Comparison of ENCODE assay signal across 29 cellular contexts in the genomic region with DNA sequence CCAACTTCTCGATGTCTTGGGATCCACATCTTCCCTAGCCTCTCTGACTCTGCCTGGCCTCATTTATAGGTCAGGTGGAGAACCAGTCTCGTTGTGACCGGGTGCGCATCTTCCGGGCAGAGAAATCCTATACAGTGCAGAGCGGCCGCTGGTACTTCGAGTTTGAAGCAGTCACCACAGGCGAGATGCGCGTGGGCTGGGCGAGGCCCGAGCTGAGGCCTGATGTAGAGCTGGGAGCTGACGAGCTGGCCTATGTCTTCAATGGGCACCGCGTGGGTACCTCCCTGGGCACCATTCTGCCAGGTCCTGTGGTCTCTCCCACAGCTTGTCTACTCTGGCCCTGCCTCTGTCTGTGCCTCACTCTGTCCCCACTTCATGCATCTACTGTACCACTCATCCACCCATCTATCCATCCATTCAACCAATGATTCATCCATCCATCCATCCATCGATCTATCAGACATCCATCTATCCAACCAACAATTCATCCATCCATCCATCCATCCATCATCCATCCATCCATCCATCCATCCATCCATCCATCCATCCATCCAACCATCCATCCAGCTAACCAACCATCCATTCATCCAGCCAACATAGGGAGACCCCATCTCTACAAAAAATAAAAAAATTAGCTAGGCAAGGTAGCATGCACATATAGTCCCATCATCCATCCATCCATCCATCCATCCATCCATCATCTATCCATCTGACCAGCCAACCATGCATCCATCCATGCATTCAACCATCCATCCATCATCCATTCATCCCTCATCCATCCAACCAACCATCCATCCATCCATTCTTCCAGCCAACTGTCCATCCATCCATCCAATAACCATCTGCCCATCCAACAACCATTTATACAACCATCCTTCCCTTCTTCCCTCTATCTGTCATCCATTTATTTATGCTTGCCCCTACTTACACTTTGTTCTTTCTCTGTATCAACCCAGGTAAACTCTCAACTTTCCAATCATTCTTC. TPM values are rescaled to one million over a fixed set of nuclear protein-coding genes. Genes with fewer than 3 reads are reported as not detected.
A peak's percentile ranks its signal among the peaks of the same experiment; 100 is the strongest.
DNase-seq lines count a peak whose midpoint lies in the region; ATAC-seq, FAIRE-seq and TF ChIP-seq lines count a peak whose summit lies in the region.
"Had no signal": no experiment of that assay in that cellular context is flagged by ENCODE, and none has a peak within 500 bp of the region (broad histone marks: within the 10 kb centered on the region; RNA-seq: fewer than 3 reads in every experiment).

No MANE protein-coding gene starts in this region.

- in situ Hi-C loops in IMR-90 (cut with MboI; ENCODE audit: low sequenced_read_pairs): loop anchor here (25.0 kb wide), 1 partner anchor 744 kb away; the partner anchor contains the start of gene SYCN

- H3K27ac ChIP-seq in A549 (no peak overlapping the region), HEK293 (ENCODE audit: extremely low read depth, low read depth, low read length) (no peak overlapping the region), IMR-90 (ENCODE audit: insufficient read depth, low read length) (no peak overlapping the region), trophoblast cell (ENCODE audit: low read depth, low read length) (no peak overlapping the region)
- H3K27ac ChIP-seq: BLaER1 treated with 17β-estradiol and CSF1 and Interleukin-3, amounts not matched to agents 10 nM and 100 nM; C4-2B had no signal

- no peaks in the 10 kb centered on the region for H4K20me1 ChIP-seq in IMR-90 (ENCODE audit: insufficient read depth, low read length)
- H4K20me1 ChIP-seq: BLaER1 treated with 17β-estradiol and CSF1 and Interleukin-3, amounts not matched to agents 10 nM and 100 nM had no signal

- H3K9me1 ChIP-seq in IMR-90 (ENCODE audit: insufficient read depth, low read length): no peaks in the 10 kb centered on the region

- dilution Hi-C loops in IMR-90 (cut with HindIII; ENCODE audit: low sequenced_read_pairs, unreplicated experiment): no loop called here

- H3K79me1 ChIP-seq in IMR-90 (ENCODE audit: low read depth in 1 of 2, low read length in 2 of 2) (no peaks in the 10 kb centered on the region), trophoblast cell (ENCODE audit: low read length) (no peaks in the 10 kb centered on the region)

- peak overlapping the region; percentile 8 for H2BK5ac ChIP-seq in IMR-90 (ENCODE audit: low read depth, low read length, poor library complexity, severe bottlenecking)
- H2BK5ac ChIP-seq in trophoblast cell (ENCODE audit: low read depth, low read length, poor library complexity): no peak overlapping the region

- 44% methylated on average over 17 of the region's 17 CpGs for WGBS in A549 (ENCODE audit: missing lambda C conversion rate)
- 66% methylated on average over 16 of the region's 17 CpGs; no CpG with 5 or more reads in 1 of the 2 experiments for WGBS in IMR-90 (ENCODE audit: extremely low coverage in 2 of 2, insufficient read length in 1 of 2), 2 experiments
- WGBS in trophoblast cell (ENCODE audit: extremely low coverage, insufficient coverage, insufficient read length): 100% methylated on average over 1 of the region's 17 CpGs

- H3K4ac ChIP-seq in IMR-90 (ENCODE audit: low read depth, low read length) (no peak overlapping the region), trophoblast cell (ENCODE audit: low read depth, low read length) (no peak overlapping the region)

- H2BK15ac ChIP-seq in IMR-90 (ENCODE audit: low read depth, low read length): no peak overlapping the region

- no peaks in the 10 kb centered on the region for H3K9me3 ChIP-seq in A549
- H3K9me3 ChIP-seq in HEK293 (ENCODE audit: control insufficient read depth, insufficient read depth, low read depth, low read length): no peaks in the 10 kb centered on the region
- no peaks in the 10 kb centered on the region for H3K9me3 ChIP-seq in IMR-90 (ENCODE audit: control insufficient read depth, insufficient read depth, low read length)
- peaks cover 9% of the 10 kb centered on the region for H3K9me3 ChIP-seq in trophoblast cell (ENCODE audit: insufficient read depth, low read depth, low read length)

- H3K36me3 ChIP-seq in HEK293 (ENCODE audit: control insufficient read depth in 2 of 2, insufficient read depth in 1 of 2, low read length in 2 of 2) (no peaks in the 10 kb centered on the region; a peak in 1 of 3 replicates), IMR-90 (ENCODE audit: control insufficient read depth, insufficient read depth, low read length) (no peaks in the 10 kb centered on the region), trophoblast cell (ENCODE audit: control insufficient read depth in 1 of 2, insufficient read depth in 2 of 2, low read length in 2 of 2) (no peaks in the 10 kb centered on the region)

- DNase-seq in A549 (ENCODE audit: low read depth in 1 of 2, low spot score in 1 of 2) (no peak), IMR-90 (no peak), trophoblast cell (no peak), cerebellar cortex (ENCODE audit: low spot score) (no peak)
- no peak for DNase-seq in central memory CD4-positive, alpha-beta T cell
- DNase-seq: 8988T; AML-193; CD4-positive, alpha-beta T cell; CD8-positive, alpha-beta memory T cell; COR-L47; DMS 273 treated with DMSO at 0.1 percent for 48 hours; DMS153; DMS53; DMS79; DND-41; EL; GDM1 had no signal

- no peak overlapping the region for H3K9ac ChIP-seq in IMR-90 (ENCODE audit: low read depth, low read length)
- H3K9ac ChIP-seq in trophoblast cell (ENCODE audit: low read length): no peak overlapping the region
- H3K9ac ChIP-seq: BLaER1 treated with 17β-estradiol and CSF1 and Interleukin-3, amounts not matched to agents 10 nM and 100 nM had no signal

- no peaks in the 10 kb centered on the region for H3K4me1 ChIP-seq in A549
- no peaks in the 10 kb centered on the region for H3K4me1 ChIP-seq in HEK293 (ENCODE audit: control insufficient read depth, insufficient read depth, low read length)
- no peaks in the 10 kb centered on the region for H3K4me1 ChIP-seq in IMR-90 (ENCODE audit: control insufficient read depth, insufficient read depth, low read length)
- no peaks in the 10 kb centered on the region for H3K4me1 ChIP-seq in trophoblast cell (ENCODE audit: control insufficient read depth in 1 of 2, insufficient read depth in 2 of 2, low read length in 2 of 2)

- intact Hi-C loops in IMR-90 (cut with micrococcal nuclease): no loop called here

- H4K91ac ChIP-seq in IMR-90 (ENCODE audit: insufficient read depth, low read depth, low read length): no peak overlapping the region
- H4K91ac ChIP-seq in trophoblast cell (ENCODE audit: low read depth, low read length): no peak overlapping the region

- CTCF ChIA-PET in A549 (lab: Yijun Ruan, JAX): interaction anchor here (0.9 to 2.1 kb wide), 2 partner anchors 8 to 10 kb away, joined by 3 to 10 read pairs; no protein-coding TSS in a partner anchor
- CTCF ChIA-PET in HEK293 (lab: Yijun Ruan, JAX): interaction anchor here (0.6 to 1.4 kb wide), 4 partner anchors 10 to 419 kb away, joined by 3 to 5 read pairs (median 4); partner anchors contain the start of gene FAM98C
- CTCF ChIA-PET in IMR-90 (lab: Yijun Ruan, JAX): interaction anchor here (1.0 kb wide), 2 partner anchors 10 to 65 kb away, joined by 3 read pairs; partner anchors contain the start of gene FAM98C

- ATAC-seq in A549 (no peak), IMR-90 (ENCODE audit: low read depth) (no peak), GM21786 (IDR thresholded peaks at IDR 0.05; ENCODE audit: unreplicated experiment) (no peak), HG03571 (IDR thresholded peaks at IDR 0.05; ENCODE audit: unreplicated experiment) (no peak)
- ATAC-seq: GM12878 had no signal

- H2AK9ac ChIP-seq in IMR-90 (replicated peaks; ENCODE audit: low read depth, low read length, poor library complexity): no peak overlapping the region

- H2AK5ac ChIP-seq in IMR-90 (ENCODE audit: low read depth, low read length) (no peak overlapping the region), trophoblast cell (ENCODE audit: low read length) (no peak overlapping the region)

- POLR2A ChIA-PET in A549 (lab: Yijun Ruan, JAX): no interaction called here
- POLR2A ChIA-PET in HEK293 (lab: Yijun Ruan, JAX): no interaction called here
- POLR2A ChIA-PET in IMR-90 (lab: Charles Lee; ENCODE audit: unreplicated experiment): no interaction called here

- FAIRE-seq in A549 (lab: Jason Lieb, UNC): peak; percentile 39
- FAIRE-seq: A204.1, GM12878, GM12892, GM18507 had no signal

- no peak overlapping the region for H3K4me3 ChIP-seq in A549
- no peak overlapping the region for H3K4me3 ChIP-seq in HEK293 (ENCODE audit: low read depth, low read length)
- H3K4me3 ChIP-seq in IMR-90 (ENCODE audit: insufficient read depth, low read depth, low read length): no peak overlapping the region
- H3K4me3 ChIP-seq in trophoblast cell (ENCODE audit: low read depth, low read length): peak overlapping the region; percentile 4
- H3K4me3 ChIP-seq: BLaER1 treated with 17β-estradiol and CSF1 and Interleukin-3, amounts not matched to agents 10 nM and 100 nM; GM12878 had no signal

- H2AFZ ChIP-seq in IMR-90 (replicated peaks; ENCODE audit: low read length, poor library complexity) (no peak overlapping the region), trophoblast cell (ENCODE audit: insufficient read depth, low read length, poor library complexity) (no peak overlapping the region)

- no peaks in the 10 kb centered on the region for H3K79me2 ChIP-seq in trophoblast cell (ENCODE audit: control insufficient read depth, insufficient read depth, low read length, poor library complexity)

- H3K56ac ChIP-seq in IMR-90 (ENCODE audit: extremely low read depth, insufficient read depth, low read length): no peak overlapping the region

- H2BK20ac ChIP-seq in IMR-90 (ENCODE audit: low read depth, low read length): no peak overlapping the region

- no peak overlapping the region for H3K14ac ChIP-seq in IMR-90 (replicated peaks; ENCODE audit: low read depth, low read length)
- no peak overlapping the region for H3K14ac ChIP-seq in trophoblast cell (ENCODE audit: low read length)

- no peak overlapping the region for H4K12ac ChIP-seq in trophoblast cell (ENCODE audit: low read depth, low read length)

- no peak overlapping the region for H3K4me2 ChIP-seq in A549
- H3K4me2 ChIP-seq in IMR-90 (ENCODE audit: low read depth, low read length): no peak overlapping the region
- H3K4me2 ChIP-seq in trophoblast cell (ENCODE audit: low read length): no peak overlapping the region
- H3K4me2 ChIP-seq: BLaER1 treated with 17β-estradiol and CSF1 and Interleukin-3, amounts not matched to agents 10 nM and 100 nM had no signal

- H3K18ac ChIP-seq in IMR-90 (ENCODE audit: low read depth, low read length): no peak overlapping the region
- no peak overlapping the region for H3K18ac ChIP-seq in trophoblast cell (ENCODE audit: low read length)

- TF ChIP-seq POLR2A in A549 (IDR thresholded peaks at IDR 0.05; ENCODE audit: low read length) (no peak), IMR-90 (IDR thresholded peaks at IDR 0.05; ENCODE audit: low read depth, low read length) (no peak)

- no peak for TF ChIP-seq EP300 in A549 (IDR thresholded peaks at IDR 0.05)

- no peak for TF ChIP-seq CTCF in A549 (IDR thresholded peaks at IDR 0.05)
- no peak for TF ChIP-seq CTCF in HEK293 (tag by site-specific recombination; IDR thresholded peaks at IDR 0.05)
- no peak for TF ChIP-seq CTCF in IMR-90 (conservative IDR thresholded peaks at IDR 0.05; ENCODE audit: low read depth, low read length)

- no peak overlapping the region for H4K8ac ChIP-seq in IMR-90 (ENCODE audit: low read depth in 2 of 2, low read length in 2 of 2)
- no peak overlapping the region for H4K8ac ChIP-seq in trophoblast cell (ENCODE audit: low read depth, low read length)

- H2BK12ac ChIP-seq in trophoblast cell (ENCODE audit: low read length): no peak overlapping the region

- TF ChIP-seq RAD21 in A549 (conservative IDR thresholded peaks at IDR 0.05 in 1 of 2, IDR thresholded peaks at IDR 0.05 in 1 of 2): no peak
- no peak for TF ChIP-seq RAD21 in IMR-90 (IDR thresholded peaks at IDR 0.05; ENCODE audit: low read length)

- no TSS peak for BruUV-seq in IMR-90 (replicated peaks; lab: Mats Ljungman, UMichigan)

- no peak overlapping the region for H4K5ac ChIP-seq in IMR-90 (ENCODE audit: low read depth, low read length)

- H2BK120ac ChIP-seq in IMR-90 (ENCODE audit: low read depth, low read length) (no peak overlapping the region), trophoblast cell (ENCODE audit: insufficient read depth, low read length, poor library complexity) (no peak overlapping the region)

- peaks cover 5% of the 10 kb centered on the region; the same call in 1 of the 2 replicates for H3K27me3 ChIP-seq in IMR-90 (ENCODE audit: control insufficient read depth, insufficient read depth, low read length)
- no peaks in the 10 kb centered on the region for H3K27me3 ChIP-seq in trophoblast cell (ENCODE audit: insufficient read depth, low read length)
- H3K27me3 ChIP-seq: BLaER1 treated with 17β-estradiol and CSF1 and Interleukin-3, amounts not matched to agents 10 nM and 100 nM had no signal

- H3K23ac ChIP-seq in IMR-90 (ENCODE audit: low read depth, low read length) (no peak overlapping the region), trophoblast cell (ENCODE audit: low read length) (no peak overlapping the region)

RNA-seq across cellular contexts. Expression of gene RYR1, which starts 34.3 kb away (rescaled TPM):
- polyA plus RNA-seq in A549 (2011; rRNA removed) (0.87 and 1.4 TPM in 2 replicates), A549 (2017; fragmentation: RNase III; extraction: RNeasy Plus Mini Kit Qiagen cat#74134 plus additional on column Dnase treatment) (3.1 to 4.5 TPM (median 3.7 TPM) in 3 replicates), IMR-90 (2012; rRNA removed) (0.03 TPM in 1 of 2 replicates, not detected in the other)
- 1.2 and 1.7 TPM in 2 replicates for polyA plus RNA-seq in A549 (2012; cell fraction: cytosol; rRNA removed)
- 0.38 and 1.1 TPM in 2 replicates for polyA plus RNA-seq in A549 (2012; cell fraction: nucleus; rRNA removed)
- polyA minus RNA-seq in A549 (2011; rRNA and poly(A)+ RNA removed): 1.2 and 1.5 TPM in 2 replicates
- total RNA-seq in IMR-90 (2012; rRNA removed): under 0.01 TPM in 1 of 2 replicates, not detected in the other
- polyA plus RNA-seq in IMR-90 (2012; cell fraction: cytosol; rRNA removed): 0.01 TPM in 1 of 2 replicates, not detected in the other
- polyA plus RNA-seq in IMR-90 (2012; cell fraction: nucleus; rRNA removed; ENCODE audit: low replicate concordance): 0.03 TPM in 2 replicates
- 0.10 TPM in 2 replicates for polyA plus RNA-seq in trophoblast cell (2013)

RNA-seq across cellular contexts. Expression of gene RASGRP4, which starts 41.8 kb away (rescaled TPM):
- polyA plus RNA-seq in A549 (2011; rRNA removed): 0.13 and 0.22 TPM in 2 replicates
- polyA plus RNA-seq in A549 (2012; cell fraction: cytosol; rRNA removed): 0.13 and 0.18 TPM in 2 replicates
- polyA plus RNA-seq in A549 (2012; cell fraction: nucleus; rRNA removed): 0.04 and 0.10 TPM in 2 replicates
- polyA plus RNA-seq in A549 (2017; fragmentation: RNase III; extraction: RNeasy Plus Mini Kit Qiagen cat#74134 plus additional on column Dnase treatment): 0.09 to 0.30 TPM (median 0.18 TPM) in 3 replicates
- 0.12 TPM in 1 of 2 replicates, not detected in the other for polyA minus RNA-seq in A549 (2011; rRNA and poly(A)+ RNA removed)
- total RNA-seq in IMR-90 (2012; rRNA removed): not detected in 2 replicates
- not detected in 2 replicates for polyA plus RNA-seq in IMR-90 (2012; rRNA removed)
- polyA plus RNA-seq in IMR-90 (2012; cell fraction: cytosol; rRNA removed): not detected in 2 replicates
- not detected in 2 replicates for polyA plus RNA-seq in IMR-90 (2012; cell fraction: nucleus; rRNA removed; ENCODE audit: low replicate concordance)
- polyA plus RNA-seq in trophoblast cell (2013): 0.03 TPM in 1 of 2 replicates, not detected in the other
- total RNA-seq: Daoy, G401 had no signal
- polyA plus RNA-seq: BJ; CD8-positive, alpha-beta memory T cell had no signal

Comparison
In these comparisons a context has a peak if more than half of its experiments do, and no peak if none do; other contexts are left out.
1. Of the 5 proteins assayed by ChIP-seq in both HEK293 and A549: peak only in HEK293: ZNF302; only in A549: none; in both: none; in neither: 4.